ENCODE assay signal across 1 cellular context in genomic region chr17:66577041-66577440, GRCh38.
TF ChIP-seq lines count a peak whose summit lies in the region.

No MANE protein-coding gene starts in this region.

TF ChIP-seq in H1, 55 proteins besides CTCF, POLR2A, EP300 and RAD21 (continued from another document):
- no peak for TF ChIP-seq CBX5 (IDR thresholded peaks at IDR 0.05; ENCODE audit: low read depth, low read length)
- no peak for TF ChIP-seq CHD2 (IDR thresholded peaks at IDR 0.05; ENCODE audit: low read length)
- TF ChIP-seq TEAD4 (IDR thresholded peaks at IDR 0.05; ENCODE audit: low read depth, low read length) = no peak
- TF ChIP-seq NRF1 (IDR thresholded peaks at IDR 0.05; ENCODE audit: low read depth, low read length) = no peak
